In the genomic region with DNA sequence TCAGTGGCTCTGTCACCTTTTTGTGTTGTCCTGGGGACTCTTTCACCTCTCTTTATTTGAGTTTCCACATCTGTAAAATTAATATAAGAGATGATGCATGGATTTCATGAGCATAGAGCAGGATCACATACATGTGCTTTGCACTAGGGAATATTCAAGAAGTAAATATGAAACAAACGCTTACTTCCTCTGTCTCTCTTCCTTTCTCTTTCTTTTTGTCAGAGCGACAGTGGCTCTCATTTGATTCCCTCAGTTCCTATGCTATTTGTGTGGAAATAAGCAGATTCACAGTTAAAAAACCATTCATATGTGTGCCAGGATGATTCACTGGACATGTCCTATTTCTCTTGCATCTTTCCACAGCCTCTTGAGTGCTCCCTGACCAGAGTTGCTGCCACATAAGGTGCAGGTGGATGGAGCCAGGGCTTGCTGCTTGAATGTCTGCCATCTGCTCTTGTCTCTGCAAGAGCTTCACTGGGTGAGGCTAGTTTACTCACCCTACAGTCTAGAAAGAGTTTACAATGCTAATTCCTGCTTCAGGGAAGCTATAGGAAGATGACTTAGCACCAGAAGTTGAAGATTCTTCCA, we compare ENCODE assay signal across 9 cellular contexts.
DNase-seq lines count a peak whose midpoint lies in the region; ATAC-seq, FAIRE-seq and TF ChIP-seq lines count a peak whose summit lies in the region.
"Had no signal": no experiment of that assay in that cellular context is flagged by ENCODE, and none has a peak within 500 bp of the region (broad histone marks: within the 10 kb centered on the region; RNA-seq: fewer than 3 reads in every experiment).

No MANE protein-coding gene starts in this region.

- H3K27me3 Mint-ChIP-seq in naive B cell (peaks cover 0 to 8% (median 0%) of the 10 kb centered on the region in 3 donors), endodermal cell (ENCODE audit: insufficient read depth) (no peaks in the 10 kb centered on the region)

- DNase-seq in NOMO-1 treated with dmso at 0.1 percent for 144 hours (lab: John Stamatoyannopoulos, UW; ENCODE audit: unreplicated experiment) = peak; percentile 15
- no peak for DNase-seq in naive B cell
- DNase-seq in kidney = no peak
- no peak for DNase-seq in endodermal cell
- no peak for DNase-seq in NCI-H2227 (lab: John Stamatoyannopoulos, UW; ENCODE audit: unreplicated experiment)
- DNase-seq: amygdala had no signal

- H3K27ac Mint-ChIP-seq in naive B cell (peak overlapping the region; percentile 61 to 97 (median 86)), endodermal cell (no peak overlapping the region)

- H3K4me1 ChIP-seq in kidney (ENCODE audit: control insufficient read depth in 1 of 2, insufficient read depth in 1 of 2, low read depth in 1 of 2, low read length in 2 of 2) = no peaks in the 10 kb centered on the region
- H3K4me1 ChIP-seq in endodermal cell (ENCODE audit: control insufficient read depth, insufficient read depth, low read length) = no peaks in the 10 kb centered on the region

- H3K4me3 Mint-ChIP-seq in naive B cell = peak overlapping the region; percentile 70 to 91 (median 86)
- H3K4me3 Mint-ChIP-seq in endodermal cell = no peak overlapping the region
- H3K4me3 Mint-ChIP-seq: neural crest cell had no signal

- H3K9me3 ChIP-seq in kidney (ENCODE audit: control insufficient read depth in 1 of 2, low read length in 2 of 2) (no peaks in the 10 kb centered on the region), endodermal cell (ENCODE audit: control insufficient read depth, low read length) (no peaks in the 10 kb centered on the region)

- H3K9ac ChIP-seq in kidney (ENCODE audit: low read length in 2 of 2) = no peak overlapping the region
- no peak overlapping the region for H3K9ac ChIP-seq in endodermal cell (ENCODE audit: extremely low read depth, low read length, poor library complexity, severe bottlenecking)

- H3K4me1 Mint-ChIP-seq in naive B cell = peaks cover 22 to 35% (median 26%) of the 10 kb centered on the region in 3 donors
- no peaks in the 10 kb centered on the region for H3K4me1 Mint-ChIP-seq in endodermal cell

- WGBS in endodermal cell (ENCODE audit: insufficient coverage in 1 of 2, insufficient read length in 1 of 2), 2 experiments = 92 to 96% methylated on average over 2 of the region's 2 CpGs

- H3K27ac ChIP-seq in kidney (ENCODE audit: low read depth in 2 of 2, low read length in 2 of 2) = no peak overlapping the region
- no peak overlapping the region for H3K27ac ChIP-seq in endodermal cell (ENCODE audit: low read depth, low read length)

- H3K36me3 ChIP-seq in kidney (ENCODE audit: control insufficient read depth in 1 of 2, insufficient read depth in 2 of 2, low read length in 2 of 2) (no peaks in the 10 kb centered on the region), endodermal cell (ENCODE audit: control insufficient read depth, insufficient read depth, low read length) (no peaks in the 10 kb centered on the region)

- H3K27me3 ChIP-seq in endodermal cell (ENCODE audit: control insufficient read depth, insufficient read depth, low read length, poor library complexity, severe bottlenecking) = no peaks in the 10 kb centered on the region

- TF ChIP-seq CTCF in kidney (IDR thresholded peaks at IDR 0.05; ENCODE audit: borderline replicate concordance, extremely low read depth, insufficient read depth) = no peak
- TF ChIP-seq CTCF in endodermal cell (conservative IDR thresholded peaks at IDR 0.05) = no peak

- H3K9me3 Mint-ChIP-seq in naive B cell (peaks cover 0 to 5% (median 0%) of the 10 kb centered on the region in 7 donors), endodermal cell (no peaks in the 10 kb centered on the region)
- H3K9me3 Mint-ChIP-seq: neural crest cell had no signal

- H3K36me3 Mint-ChIP-seq in naive B cell (no peaks in the 10 kb centered on the region), endodermal cell (ENCODE audit: low read depth) (no peaks in the 10 kb centered on the region)

- no peak for FAIRE-seq in kidney (lab: Jason Lieb, UNC)

- intact Hi-C loops in kidney (cut with DNase I) = no loop called here

- H3K4me3 ChIP-seq in kidney (ENCODE audit: low read length in 2 of 2) (no peak overlapping the region), endodermal cell (ENCODE audit: low read length) (no peak overlapping the region)

- ATAC-seq in GM18909 (IDR thresholded peaks at IDR 0.05; ENCODE audit: poor library complexity, unreplicated experiment) = peak; percentile 62
- peak; percentile 64 for ATAC-seq in HG02571 (IDR thresholded peaks at IDR 0.05; ENCODE audit: unreplicated experiment)
- ATAC-seq in naive B cell (ENCODE audit: low read depth in 2 of 2) = peak; percentile 60 to 77
